Comparison of ENCODE assay signal across 8 cellular contexts in the genomic region with DNA sequence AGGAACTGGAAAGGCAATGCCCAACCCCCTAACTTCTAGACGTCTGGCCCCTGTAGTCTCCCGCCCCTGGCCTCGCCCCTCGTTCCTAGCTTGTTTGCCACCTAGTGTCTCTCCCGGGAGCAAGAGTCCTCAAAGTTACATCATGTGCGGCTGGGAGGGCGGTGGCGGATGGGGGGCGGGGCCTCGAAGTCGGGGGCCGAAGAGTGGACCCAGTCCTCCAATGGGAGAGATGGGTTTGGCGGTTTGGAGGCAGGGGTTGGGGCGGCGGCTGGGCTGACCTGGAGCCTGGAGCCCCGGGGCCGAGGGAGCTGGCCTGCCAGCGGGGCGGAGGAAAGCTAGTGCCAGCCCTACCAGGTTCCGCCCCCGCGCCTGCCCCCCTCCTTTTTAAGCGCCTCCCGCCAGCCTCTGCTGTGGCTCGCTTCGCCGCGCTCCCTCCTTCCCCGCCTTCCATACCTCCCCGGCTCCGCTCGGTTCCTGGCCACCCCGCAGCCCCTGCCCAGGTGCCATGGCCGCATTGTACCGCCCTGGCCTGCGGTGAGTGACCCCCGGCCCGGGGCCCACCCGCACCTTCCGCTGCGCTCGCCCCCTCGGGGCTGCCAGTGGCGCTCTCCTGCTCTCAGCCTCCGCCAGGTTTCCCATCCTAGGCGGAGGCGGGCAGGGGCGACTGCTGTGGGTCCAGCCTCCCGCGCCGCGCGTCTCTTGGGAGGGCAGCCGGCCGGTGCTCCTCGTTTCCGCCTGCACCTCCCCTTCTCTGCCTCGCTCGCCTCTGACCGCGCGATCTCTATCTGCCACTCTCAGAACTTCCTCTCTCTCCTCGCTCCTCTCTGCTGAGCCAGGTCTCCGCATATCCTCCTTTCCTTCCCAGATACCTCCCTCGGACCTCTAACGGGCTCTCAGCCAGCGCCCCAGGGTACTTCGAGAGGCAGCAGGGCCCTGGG. TPM values are rescaled to one million over a fixed set of nuclear protein-coding genes. Genes with fewer than 3 reads are reported as not detected.
DNase-seq lines count a peak whose midpoint lies in the region; ATAC-seq, FAIRE-seq and TF ChIP-seq lines count a peak whose summit lies in the region.

A gene (plus strand): TSS at position 411 of the 938 bp plus-strand sequence. CDS start 95 bp downstream, at position 506.

- H3K27ac ChIP-seq in gastrocnemius medialis, result peak within 1 kb of the TSS; percentile 83 to 88 (median 88)

- ATAC-seq in HG02938 (IDR thresholded peaks at IDR 0.05; ENCODE audit: unreplicated experiment) (peak; percentile 41), gastrocnemius medialis (peak; percentile 88 to 90), GM18873 (IDR thresholded peaks at IDR 0.05; ENCODE audit: low FRiP score, unreplicated experiment) (no peak)

- in situ Hi-C loops in astrocyte of the spinal cord (cut with HindIII; ENCODE audit: low sequenced_read_pairs), result no loop called here
- in situ Hi-C loops in gastrocnemius medialis (cut with MboI; ENCODE audit: low sequenced_read_pairs in 4 of 4), result loop anchor here in 1 of 4 donors (5.0 kb wide), 1 partner anchor 37 kb away; no protein-coding TSS in a partner anchor

- peak; percentile 67 for FAIRE-seq in GM12892 (lab: Jason Lieb, UNC)

- intact Hi-C loops in gastrocnemius medialis (cut with DNase I; ENCODE audit: low total_unique reads), result loop anchor here (2.0 kb wide), 2 partner anchors 21 to 67 kb away; a partner anchor contains a TSS

- no peaks in the 10 kb centered on the region for H3K27me3 ChIP-seq in gastrocnemius medialis

- TF ChIP-seq CTCF in astrocyte of the spinal cord (IDR thresholded peaks at IDR 0.05; ENCODE audit: low read depth, low read length), result peak; percentile 18
- peak in 1 of 5 experiments; percentile 16 for TF ChIP-seq CTCF in gastrocnemius medialis (IDR thresholded peaks at IDR 0.05 in 4 of 5, conservative IDR thresholded peaks at IDR 0.05 in 1 of 5)

- peak; percentile 94 for DNase-seq in GM12892 (ENCODE audit: insufficient read length)
- peak; percentile 55 to 82 for DNase-seq in NCI-H1930 (lab: John Stamatoyannopoulos, UW)
- DNase-seq in T1000 (lab: John Stamatoyannopoulos, UW), result peak; percentile 79
- peak; percentile 96 for DNase-seq in astrocyte of the spinal cord (ENCODE audit: low read depth, low spot score)
- peak; percentile 78 for DNase-seq in iPS DF 19.7 (ENCODE audit: low read depth, low spot score)
- peak; percentile 88 to 93 for DNase-seq in gastrocnemius medialis

- TF ChIP-seq POLR2A in GM12892 (IDR thresholded peaks at IDR 0.05; ENCODE audit: low read depth, low read length) (peak; percentile 88; the same call in 1 of the 2 replicates), gastrocnemius medialis (IDR thresholded peaks at IDR 0.05) (peak; percentile 53)

- H3K4me1 ChIP-seq in gastrocnemius medialis, result peaks cover 10 to 14% of the 10 kb centered on the region in 2 donors

- H3K9me3 ChIP-seq in gastrocnemius medialis, result no peaks in the 10 kb centered on the region

- H3K36me3 ChIP-seq in gastrocnemius medialis, result no peaks in the 10 kb centered on the region

- H3K4me3 ChIP-seq in astrocyte of the spinal cord (ENCODE audit: low read depth, low read length) (peak within 1 kb of the TSS; percentile 71), gastrocnemius medialis (peak within 1 kb of the TSS; percentile 75 to 97 (median 90))

RNA-seq across cellular contexts. Expression of the gene that starts here (rescaled TPM):
- polyA plus RNA-seq in GM12892 (2012; ENCODE audit: missing spikeins), result 33.9 TPM
- total RNA-seq in gastrocnemius medialis, result 1 to 10 TPM; 1.9 to 9.8 (median 3.6) TPM
